Comparison of ENCODE assay signal across 21 cellular contexts in genomic region chr2:26938399-26938798, GRCh38. TPM values are rescaled to one million over a fixed set of nuclear protein-coding genes. Genes with fewer than 3 reads are reported as not detected.
DNase-seq lines count a peak whose midpoint lies in the region; ATAC-seq, FAIRE-seq and TF ChIP-seq lines count a peak whose summit lies in the region.
"Had no signal": no experiment of that assay in that cellular context is flagged by ENCODE, and none has a peak within 500 bp of the region (broad histone marks: within the 10 kb centered on the region; RNA-seq: fewer than 3 reads in every experiment).

No MANE protein-coding gene starts in this region.

- no peak overlapping the region for H3K4me2 ChIP-seq in K562 (ENCODE audit: insufficient read depth, low read length)

- 2% methylated on average over 5 of the region's 5 CpGs for WGBS in K562 (ENCODE audit: insufficient coverage, low coverage, missing lambda C conversion rate)

- CTCF ChIA-PET in K562 (lab: Yijun Ruan, JAX; ENCODE audit: low intra/inter-chr PET ratio) = no interaction called here

- POLR2A ChIA-PET in K562 (lab: Yijun Ruan, JAX) = interaction anchor here (0.6 to 1.1 kb wide), 2 partner anchors 69 to 119 kb away, joined by 3 read pairs; no protein-coding TSS in a partner anchor

- TF ChIP-seq POLR2A in K562 (conservative IDR thresholded peaks at IDR 0.05) = no peak

- H4K20me1 ChIP-seq in K562 (replicated peaks; ENCODE audit: control insufficient read depth, insufficient read depth, low read length) = no peaks in the 10 kb centered on the region

- in situ Hi-C loops in K562 (cut with MboI) = no loop called here

- peaks cover 0 to 10% of the 10 kb centered on the region in 2 experiments; a peak in 2 of 5 replicates for H3K4me1 ChIP-seq in K562 (replicated peaks in 1 of 2; ENCODE audit: control insufficient read depth in 2 of 2, insufficient read depth in 2 of 2, low read length in 2 of 2)

- H3K27me3 ChIP-seq in K562 (ENCODE audit: control insufficient read depth in 2 of 2, insufficient read depth in 2 of 2, low read length in 2 of 2) = peaks cover 27 to 34% of the 10 kb centered on the region in 2 experiments; a peak in 4 of 5 replicates

- BruUV-seq in K562 (replicated peaks; lab: Mats Ljungman, UMichigan) = no TSS peak

- H3K9me3 ChIP-seq in K562 (replicated peaks; ENCODE audit: control insufficient read depth, insufficient read depth, low read depth, low read length) = no peaks in the 10 kb centered on the region

- H3K4me3 ChIP-seq in K562 = no peak overlapping the region

- TF ChIP-seq CTCF in K562 (IDR thresholded peaks at IDR 0.05 in 2 of 3, conservative IDR thresholded peaks at IDR 0.05 in 1 of 3; ENCODE audit: insufficient read depth in 2 of 3, low read depth in 1 of 3, low read length in 3 of 3) = no peak

- H2AFZ ChIP-seq in K562 (ENCODE audit: low read depth, low read length) = no peak overlapping the region

- FAIRE-seq in K562 (lab: Jason Lieb, UNC) (peak; percentile 89), GM19239 (lab: Jason Lieb, UNC) (no peak)

- ATAC-seq in K562 = peak; percentile 76
- no peak for ATAC-seq in GM21717 (IDR thresholded peaks at IDR 0.05; ENCODE audit: unreplicated experiment)

- no peak for TF ChIP-seq EP300 in K562 (IDR thresholded peaks at IDR 0.05; ENCODE audit: low read length)

- no peak for TF ChIP-seq RAD21 in K562 (CRISPR knock-in tag; conservative IDR thresholded peaks at IDR 0.05 in 1 of 2, IDR thresholded peaks at IDR 0.05 in 1 of 2)

- DNase-seq in A172 (ENCODE audit: low spot score) (peak; percentile 86), HT1080 (ENCODE audit: low read depth) (peak; percentile 29), RKO (ENCODE audit: low spot score) (peak; percentile 10), K562 (ENCODE audit: extremely low read depth in 1 of 4, low spot score in 3 of 4) (peak; percentile 32 to 73 (median 51)), AG08396 (ENCODE audit: low spot score) (no peak), GM19239 (ENCODE audit: insufficient read length, low spot score) (no peak), pons (ENCODE audit: low spot score) (no peak)
- DNase-seq: 8988T, H9, HFFc6, KG1, NCI-H1105 treated with DMSO at 0.1 percent for 48 hours, NCI-H2029 treated with DMSO at 0.1 percent for 48 hours, NCI-H524 treated with DMSO at 0.1 percent for 48 hours, NCI-H82, RPMI8226, SHP77 had no signal

- no peak overlapping the region for H3K27ac ChIP-seq in K562 (ENCODE audit: extremely low read depth, low read depth, low read length)
- H3K27ac ChIP-seq: C4-2B, HL-60 had no signal

- H3K9ac ChIP-seq in K562 (ENCODE audit: insufficient read depth in 1 of 2, low read depth in 2 of 2, low read length in 2 of 2) = no peak overlapping the region

- H3K9me1 ChIP-seq in K562 (ENCODE audit: control insufficient read depth, insufficient read depth, low read length) = no peaks in the 10 kb centered on the region

- intact Hi-C loops in K562 (cut with micrococcal nuclease) = no loop called here

- no peaks in the 10 kb centered on the region for H3K36me3 ChIP-seq in K562 (ENCODE audit: control insufficient read depth, insufficient read depth, low read length)

- no peaks in the 10 kb centered on the region for H3K79me2 ChIP-seq in K562 (ENCODE audit: control insufficient read depth, insufficient read depth, low read length)

TF ChIP-seq in K562, 482 proteins besides CTCF, POLR2A, EP300 and RAD21 (continues in another document):
- TF ChIP-seq, protein P1, sequence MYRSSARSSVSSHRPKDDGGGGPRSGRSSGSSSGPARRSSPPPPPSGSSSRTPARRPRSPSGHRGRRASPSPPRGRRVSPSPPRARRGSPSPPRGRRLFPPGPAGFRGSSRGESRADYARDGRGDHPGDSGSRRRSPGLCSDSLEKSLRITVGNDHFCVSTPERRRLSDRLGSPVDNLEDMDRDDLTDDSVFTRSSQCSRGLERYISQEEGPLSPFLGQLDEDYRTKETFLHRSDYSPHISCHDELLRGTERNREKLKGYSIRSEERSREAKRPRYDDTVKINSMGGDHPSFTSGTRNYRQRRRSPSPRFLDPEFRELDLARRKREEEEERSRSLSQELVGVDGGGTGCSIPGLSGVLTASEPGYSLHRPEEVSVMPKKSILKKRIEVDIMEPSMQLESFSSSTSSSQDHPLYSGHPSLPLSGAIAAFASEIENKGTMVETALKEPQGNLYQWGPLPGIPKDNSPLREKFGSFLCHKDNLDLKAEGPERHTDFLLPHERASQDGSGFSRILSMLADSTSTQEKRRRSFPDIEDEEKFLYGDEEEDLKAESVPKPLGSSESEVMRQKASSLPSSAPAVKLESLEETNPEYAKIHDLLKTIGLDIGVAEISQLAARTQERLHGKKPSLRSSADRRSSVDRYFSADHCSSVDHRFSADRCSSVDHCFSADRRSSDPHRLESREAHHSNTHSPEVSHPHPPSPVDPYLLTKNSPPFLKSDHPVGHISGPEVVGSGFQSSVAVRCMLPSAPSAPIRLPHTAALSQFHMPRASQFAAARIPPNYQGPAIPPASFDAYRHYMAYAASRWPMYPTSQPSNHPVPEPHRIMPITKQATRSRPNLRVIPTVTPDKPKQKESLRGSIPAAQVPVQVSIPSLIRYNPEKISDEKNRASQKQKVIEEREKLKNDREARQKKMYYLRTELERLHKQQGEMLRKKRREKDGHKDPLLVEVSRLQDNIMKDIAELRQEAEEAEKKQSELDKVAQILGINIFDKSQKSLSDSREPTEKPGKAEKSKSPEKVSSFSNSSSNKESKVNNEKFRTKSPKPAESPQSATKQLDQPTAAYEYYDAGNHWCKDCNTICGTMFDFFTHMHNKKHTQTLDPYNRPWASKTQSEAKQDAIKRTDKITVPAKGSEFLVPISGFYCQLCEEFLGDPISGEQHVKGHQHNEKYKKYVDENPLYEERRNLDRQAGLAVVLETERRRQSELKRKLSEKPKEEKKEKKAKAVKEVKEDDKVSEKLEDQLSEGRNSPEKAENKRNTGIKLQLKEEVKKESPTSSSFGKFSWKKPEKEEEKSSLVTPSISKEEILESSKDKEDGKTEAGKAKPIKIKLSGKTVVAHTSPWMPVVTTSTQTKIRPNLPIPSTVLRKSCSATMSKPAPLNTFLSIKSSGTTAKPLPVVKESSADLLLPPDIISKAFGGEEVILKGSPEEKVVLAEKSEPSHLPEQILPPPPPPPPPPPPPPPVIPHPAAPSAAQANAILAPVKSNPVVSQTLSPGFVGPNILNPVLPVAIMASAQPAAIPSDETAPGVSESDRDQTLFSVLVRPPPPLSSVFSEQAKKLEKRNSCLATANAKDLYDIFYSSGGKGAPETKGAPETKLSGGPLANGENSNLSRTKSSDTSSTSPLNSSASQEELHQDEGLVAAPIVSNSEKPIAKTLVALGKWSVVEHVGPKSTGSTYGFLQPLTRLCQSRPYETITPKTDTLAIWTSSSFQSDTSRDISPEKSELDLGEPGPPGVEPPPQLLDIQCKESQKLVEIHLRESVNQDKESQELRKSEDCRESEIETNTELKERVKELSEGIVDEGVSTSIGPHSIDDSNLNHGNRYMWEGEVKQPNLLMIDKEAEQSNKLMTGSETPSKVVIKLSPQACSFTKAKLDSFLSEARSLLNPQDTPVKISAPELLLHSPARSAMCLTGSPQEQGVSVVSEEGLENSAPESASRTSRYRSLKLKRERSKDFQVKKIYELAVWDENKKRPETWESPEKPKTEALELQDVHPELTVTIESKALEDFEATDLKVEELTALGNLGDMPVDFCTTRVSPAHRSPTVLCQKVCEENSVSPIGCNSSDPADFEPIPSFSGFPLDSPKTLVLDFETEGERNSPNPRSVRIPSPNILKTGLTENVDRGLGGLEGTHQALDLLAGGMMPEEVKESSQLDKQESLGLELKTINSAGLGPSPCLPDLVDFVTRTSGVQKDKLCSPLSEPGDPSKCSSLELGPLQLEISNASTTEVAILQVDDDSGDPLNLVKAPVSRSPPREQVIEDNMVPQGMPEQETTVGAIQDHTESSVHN (IDR thresholded peaks at IDR 0.05; ENCODE audit: borderline replicate concordance in 1 of 2, low read depth in 1 of 2) = no peak
- no peak for TF ChIP-seq CBFB (CRISPR knock-in tag; IDR thresholded peaks at IDR 0.05)

RNA-seq across cellular contexts. Expression of gene MAPRE3, which starts 32.0 kb away (rescaled TPM):
- 7.1 and 9.7 TPM in 2 replicates for total RNA-seq in A172 (2014; rRNA removed; shearing (Covaris generic))
- 2.8 and 5.4 TPM in 2 replicates for total RNA-seq in HT1080 (2014; rRNA removed; shearing (Covaris generic))
- 22.8 and 25.8 TPM in 2 replicates for polyA plus RNA-seq in HT1080 (2015; cell fraction: cytosol; rRNA removed)
- polyA plus RNA-seq in HT1080 (2015; cell fraction: nucleus; rRNA removed) = 37.8 and 47.0 TPM in 2 replicates
- total RNA-seq in K562 (2011; cell fraction: chromatin; rRNA removed; ENCODE audit: low replicate concordance) = 103 and 194 TPM in 2 replicates
- total RNA-seq in K562 (2011; cell fraction: nucleolus; rRNA removed) = 85.6 and 90.0 TPM in 2 replicates
- 95.6 and 105 TPM in 2 replicates for total RNA-seq in K562 (2011; cell fraction: nucleoplasm; rRNA removed)
- total RNA-seq in K562 (2014; rRNA removed) (12.6 and 16.8 TPM in 2 replicates), K562 (2014; rRNA removed; fragmentation: Illumina TruSeq; extraction: Trizol) (10.0 and 10.8 TPM in 2 replicates), K562 (2015; rRNA removed; fragmentation: Illumina TruSeq; extraction: Trizol) (11.6 and 12.6 TPM in 2 replicates), K562 (2021) (26.7 and 29.8 TPM in 2 replicates)
- polyA plus RNA-seq in K562 (2011; rRNA removed) (25.5 and 53.9 TPM in 2 replicates), K562 (2014; fragmentation: Illumina TruSeq; extraction: Trizol) (30.4 and 32.8 TPM in 2 replicates), K562 (2014; fragmentation: Nextera tagmentation; extraction: Ambion mirVana) (1 to 10 TPM in 1 of 2 experiments, under 1 TPM in 1; 0.70 to 1.1 TPM), K562 (2014; rRNA removed) (32.3 and 43.2 TPM in 2 replicates)
- polyA plus RNA-seq in K562 (2011; cell fraction: cytosol; rRNA removed) = 28.1 and 37.8 TPM in 2 replicates
- 274 and 277 TPM in 2 replicates for polyA plus RNA-seq in K562 (2011; cell fraction: nucleus; rRNA removed)
- polyA plus RNA-seq in K562 (2012) = 33.7 and 73.6 TPM in 2 replicates
- polyA minus RNA-seq in K562 (2011; rRNA and poly(A)+ RNA removed) = 17.6 and 23.6 TPM in 2 replicates
- polyA minus RNA-seq in K562 (2011; cell fraction: cytosol; rRNA and poly(A)+ RNA removed) = 11.7 and 21.4 TPM in 2 replicates
- polyA minus RNA-seq in K562 (2011; cell fraction: nucleus; rRNA and poly(A)+ RNA removed) = 20.3 and 37.2 TPM in 2 replicates
- total RNA-seq: OCI-LY7 had no signal

Comparison
In these comparisons a context has a peak if more than half of its experiments do, and no peak if none do; other contexts are left out.
1. DNase-seq: peak in A172 (single experiment), HT1080 (single experiment), RKO (single experiment) and K562 (4 of 4); none in AG08396 (single experiment), GM19239 (single experiment) and pons (single experiment).